27 cellular contexts compared by ENCODE assay signal in genomic region chr12:101501410-101502045, GRCh38. TPM values are rescaled to one million over a fixed set of nuclear protein-coding genes. Genes with fewer than 3 reads are reported as not detected.
DNase-seq lines count a peak whose midpoint lies in the region; ATAC-seq lines count a peak whose summit lies in the region.
"Had no signal": no experiment of that assay in that cellular context is flagged by ENCODE, and none has a peak within 500 bp of the region (broad histone marks: within the 10 kb centered on the region; RNA-seq: fewer than 3 reads in every experiment).

No MANE protein-coding gene starts in this region.

- H3K27me3 Mint-ChIP-seq in effector memory CD8-positive, alpha-beta T cell: peaks cover 19 to 25% of the 10 kb centered on the region in 2 donors

- ATAC-seq in effector memory CD8-positive, alpha-beta T cell (replicated peaks): no peak
- no peak for ATAC-seq in HG02642 (IDR thresholded peaks at IDR 0.05; ENCODE audit: poor library complexity, unreplicated experiment)
- ATAC-seq: activated CD8-positive, alpha-beta T cell treated with anti-CD3 and anti-CD28 coated beads, Interleukin-2, amount 10 ng/mL, durations not matched to agents 7 days and 5 days; HCT116; natural killer cell had no signal

- no peaks in the 10 kb centered on the region for H3K9me3 ChIP-seq in adipocyte (ENCODE audit: control insufficient read depth, low read length)
- H3K9me3 ChIP-seq: heart right ventricle had no signal

- H3K36me3 ChIP-seq in adipocyte (ENCODE audit: control insufficient read depth, insufficient read depth, low read length, severe bottlenecking): no peaks in the 10 kb centered on the region
- H3K36me3 ChIP-seq: cardiac muscle cell, heart right ventricle had no signal

- no peaks in the 10 kb centered on the region for H3K9me3 Mint-ChIP-seq in effector memory CD8-positive, alpha-beta T cell
- H3K9me3 Mint-ChIP-seq: natural killer cell; T-helper 2 cell treated with Interferon-gamma antibody and Interleukin-4, amounts not matched to agents 5 μg/mL and 100 μg/mL, for 36 hours had no signal

- peaks cover 18% of the 10 kb centered on the region for H3K27me3 ChIP-seq in adipocyte (replicated peaks; ENCODE audit: control insufficient read depth, insufficient read depth, low read length)
- H3K27me3 ChIP-seq: heart right ventricle had no signal

- peaks cover 3% of the 10 kb centered on the region for H3K36me3 Mint-ChIP-seq in effector memory CD8-positive, alpha-beta T cell (ENCODE audit: insufficient read depth)
- H3K36me3 Mint-ChIP-seq: activated naive CD8-positive, alpha-beta T cell; natural killer cell had no signal

- no peaks in the 10 kb centered on the region for H3K4me1 Mint-ChIP-seq in effector memory CD8-positive, alpha-beta T cell (ENCODE audit: low read depth in 2 of 2)
- H3K4me1 Mint-ChIP-seq: natural killer cell had no signal

- H3K27ac Mint-ChIP-seq in effector memory CD8-positive, alpha-beta T cell: no peak overlapping the region
- H3K27ac Mint-ChIP-seq: activated B cell treated with CpG ODN at 0.5 μM for 24 hours; activated CD8-positive, alpha-beta T cell treated with anti-CD3 and anti-CD28 coated beads, Interleukin-2, amount 10 ng/mL, durations not matched to agents 7 days and 5 days; activated naive CD8-positive, alpha-beta T cell; natural killer cell; T-helper 2 cell treated with Interferon-gamma antibody and Interleukin-4, amounts not matched to agents 5 μg/mL and 100 μg/mL, for 36 hours had no signal

- peak; percentile 2 for DNase-seq in COR-L47 (lab: John Stamatoyannopoulos, UW)
- DNase-seq in HT-29 (ENCODE audit: low spot score): peak; percentile 55
- DNase-seq in adipocyte (ENCODE audit: low read depth): peak; percentile 64
- DNase-seq in left kidney (ENCODE audit: low read depth, low spot score): peak; percentile 75
- DNase-seq in anterior cingulate cortex (lab: John Stamatoyannopoulos, UW): no peak
- no peak for DNase-seq in activated CD8-positive, alpha-beta memory T cell treated with anti-CD3 and anti-CD28 coated beads for 24 hours
- DNase-seq in effector memory CD8-positive, alpha-beta T cell: no peak
- DNase-seq: activated B cell treated with CpG ODN at 0.5 μM for 24 hours; activated CD8-positive, alpha-beta T cell treated with anti-CD3 and anti-CD28 coated beads, Interleukin-2, amount 10 ng/mL, durations not matched to agents 7 days and 5 days; AML-193; effector CD8-positive, alpha-beta T cell; GDM1; heart right ventricle; islet precursor cell; Kasumi-1; mesenchymal stem cell; natural killer cell; NCI-H524; posterior cingulate gyrus; stimulated activated CD4-positive, alpha-beta T cell treated with anti-CD3 and anti-CD28 coated beads, Interleukin-4, amount 100 ng/mL, for 24 hours had no signal

- H3K4me1 ChIP-seq in adipocyte (ENCODE audit: control insufficient read depth, insufficient read depth, low read length): no peaks in the 10 kb centered on the region

- H3K9ac ChIP-seq in adipocyte (ENCODE audit: low read length): no peak overlapping the region

- no peak overlapping the region for H3K4me3 Mint-ChIP-seq in effector memory CD8-positive, alpha-beta T cell
- H3K4me3 Mint-ChIP-seq: activated B cell treated with CpG ODN at 0.5 μM for 24 hours; activated CD8-positive, alpha-beta T cell treated with anti-CD3 and anti-CD28 coated beads, Interleukin-2, amount 10 ng/mL, durations not matched to agents 7 days and 5 days; activated naive CD8-positive, alpha-beta T cell; natural killer cell; T-helper 2 cell treated with Interferon-gamma antibody and Interleukin-4, amounts not matched to agents 5 μg/mL and 100 μg/mL, for 36 hours had no signal

- no peak overlapping the region for H3K4me3 ChIP-seq in adipocyte (ENCODE audit: low read length)
- H3K4me3 ChIP-seq: cardiac muscle cell, heart right ventricle, smooth muscle cell had no signal

RNA-seq across cellular contexts. Expression of gene SPIC, which starts 26.4 kb away (rescaled TPM):
- not detected in 2 replicates for total RNA-seq in HT-29 (2014; rRNA removed; shearing (Covaris generic))
- total RNA-seq: activated CD8-positive, alpha-beta T cell treated with anti-CD3 and anti-CD28 coated beads, Interleukin-2, amount 10 ng/mL, durations not matched to agents 7 days and 5 days; cardiac muscle cell; SK-MEL-5; smooth muscle cell had no signal

Comparison
In these comparisons a context has a peak if more than half of its experiments do, and no peak if none do; other contexts are left out.
1. DNase-seq: peak in COR-L47 (single experiment), HT-29 (single experiment), adipocyte (single experiment) and left kidney (single experiment); none in anterior cingulate cortex (0 of 58), activated CD8-positive, alpha-beta memory T cell treated with anti-CD3 and anti-CD28 coated beads for 24 hours (single experiment) and effector memory CD8-positive, alpha-beta T cell (0 of 3).